In the genomic region with DNA sequence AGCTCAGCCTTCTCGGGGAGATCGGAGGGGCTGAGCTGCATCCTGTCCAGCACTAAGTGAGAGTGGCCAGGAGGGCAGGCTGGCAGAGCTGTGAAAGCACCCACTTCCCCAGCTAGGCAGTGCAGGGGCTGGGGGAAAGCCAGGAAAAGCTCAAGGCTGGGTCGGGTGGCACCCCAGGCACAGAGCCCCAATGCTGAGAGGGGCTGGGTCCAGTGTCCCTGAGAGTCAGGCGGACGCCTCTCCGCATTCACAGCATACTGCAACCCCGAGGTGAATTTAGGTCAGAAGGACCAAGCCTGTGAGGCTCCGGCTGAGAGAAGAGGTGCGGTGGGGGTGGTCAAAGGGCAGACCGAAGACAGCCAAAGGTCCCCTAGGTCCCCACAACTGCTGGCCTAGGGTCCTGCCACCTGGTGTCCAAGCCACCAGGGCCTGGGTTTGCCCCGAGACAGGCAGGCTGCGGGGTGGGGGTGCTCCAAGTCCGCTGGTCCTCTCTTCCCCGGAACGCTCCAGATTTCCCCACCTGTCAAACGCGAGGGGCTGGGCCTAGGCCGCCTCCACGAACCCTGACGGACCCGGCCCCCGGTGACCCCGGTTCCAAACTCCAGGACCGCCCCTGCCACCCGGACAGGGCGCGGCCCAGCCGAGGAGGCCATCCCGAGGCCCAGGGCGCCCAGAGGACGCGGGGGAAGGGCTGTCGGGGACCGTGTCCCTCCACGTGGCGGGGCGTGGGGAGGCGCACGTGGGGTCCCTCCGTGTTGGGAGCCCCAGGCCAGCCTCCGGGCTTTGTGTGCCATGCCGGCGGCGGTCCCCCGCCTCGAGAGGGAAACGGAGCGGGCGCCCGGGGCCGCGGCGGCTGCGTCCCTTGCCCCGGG, we compare ENCODE assay signal across 8 cellular contexts. TPM values are rescaled to one million over a fixed set of nuclear protein-coding genes. Genes with fewer than 3 reads are reported as not detected.
DNase-seq lines count a peak whose midpoint lies in the region; ATAC-seq and TF ChIP-seq lines count a peak whose summit lies in the region.

No MANE protein-coding gene starts in this region.

- peak overlapping the region; percentile 67 for H3K4me3 ChIP-seq in BJ (ENCODE audit: low read depth, low read length)
- H3K4me3 ChIP-seq in dorsolateral prefrontal cortex = peak overlapping the region; percentile 71 to 100 (median 96)
- H3K4me3 ChIP-seq in mesodermal cell (ENCODE audit: extremely low read depth, insufficient read depth, low read length, poor library complexity, severe bottlenecking) = peak overlapping the region; percentile 87
- peak overlapping the region; percentile 82 for H3K4me3 ChIP-seq in thoracic aorta

- no peaks in the 10 kb centered on the region for H3K9me3 ChIP-seq in T-helper 17 cell (ENCODE audit: control insufficient read depth, low read length, poor library complexity, severe bottlenecking)
- H3K9me3 ChIP-seq in mesodermal cell (ENCODE audit: control insufficient read depth, low read length) = no peaks in the 10 kb centered on the region
- H3K9me3 ChIP-seq in thoracic aorta = no peaks in the 10 kb centered on the region

- H3K27ac ChIP-seq in dorsolateral prefrontal cortex (peak overlapping the region in 58 of 59 donors; percentile 21 to 96 (median 87)), mesodermal cell (ENCODE audit: low read depth, low read length, severe bottlenecking) (peak overlapping the region; percentile 10), thoracic aorta (peak overlapping the region; percentile 52 to 53)

- ATAC-seq in GM19035 (IDR thresholded peaks at IDR 0.05; ENCODE audit: unreplicated experiment) (peak; percentile 25), HG03175 (IDR thresholded peaks at IDR 0.05; ENCODE audit: unreplicated experiment) (peak; percentile 9), T-helper 17 cell (peak; percentile 31), thoracic aorta (ENCODE audit: insufficient number of reproducible peaks, low FRiP score, low read depth) (peak; percentile 32)

- H3K4me1 ChIP-seq in mesodermal cell (ENCODE audit: control insufficient read depth, insufficient read depth, low read length, poor library complexity, severe bottlenecking) (peaks cover 4% of the 10 kb centered on the region), thoracic aorta (ENCODE audit: control insufficient read depth in 1 of 2, low read depth in 2 of 2) (peaks cover 17 to 26% of the 10 kb centered on the region in 2 donors)

- DNase-seq in BJ (ENCODE audit: low read depth) (no peak), T-helper 17 cell (peak in 2 of 3 donors; percentile 18 to 27), dorsolateral prefrontal cortex (peak in 3 of 10 donors; percentile 25 to 55 (median 43)), thoracic aorta (ENCODE audit: low spot score) (no peak), NCI-H1930 (lab: John Stamatoyannopoulos, UW) (no peak)

- H3K27me3 ChIP-seq in BJ (ENCODE audit: control insufficient read depth, insufficient read depth, low read length) (no peaks in the 10 kb centered on the region), dorsolateral prefrontal cortex (no peaks in the 10 kb centered on the region), thoracic aorta (replicated peaks; ENCODE audit: insufficient read depth) (no peaks in the 10 kb centered on the region)

- H3K36me3 Mint-ChIP-seq in T-helper 17 cell (ENCODE audit: low read depth) = no peaks in the 10 kb centered on the region

- POLR2A ChIA-PET in BJ (lab: Charles Lee) = interaction anchor here (0.5 to 0.6 kb wide), 2 partner anchors 106 to 302 kb away, joined by 9 read pairs; no protein-coding TSS in a partner anchor

- CTCF ChIA-PET in BJ (lab: Yijun Ruan, JAX) = no interaction called here

- 1% methylated on average over 45 to 49 of the region's 55 CpGs for WGBS in mesodermal cell (ENCODE audit: insufficient coverage in 2 of 2), 2 experiments

- TF ChIP-seq CTCF in BJ (IDR thresholded peaks at IDR 0.05; ENCODE audit: insufficient read depth, low read depth, low read length) (no peak), dorsolateral prefrontal cortex (IDR thresholded peaks at IDR 0.05 in 54 of 56, conservative IDR thresholded peaks at IDR 0.05 in 2 of 56; ENCODE audit: low read depth in 1 of 56, partially characterized antibody in 56 of 56) (peak in 2 of 56 donors; percentile 5 to 10), thoracic aorta (IDR thresholded peaks at IDR 0.05) (no peak)

- H3K27me3 Mint-ChIP-seq in T-helper 17 cell = no peaks in the 10 kb centered on the region

- peak overlapping the region; percentile 93 for H3K4me3 Mint-ChIP-seq in T-helper 17 cell

- H3K4me1 Mint-ChIP-seq in T-helper 17 cell = peaks cover 21% of the 10 kb centered on the region

- intact Hi-C loops in dorsolateral prefrontal cortex (cut with DNase I) = loop anchor here (2.0 to 5.0 kb wide), 3 partner anchors 36 to 105 kb away; partner anchors contain the start of genes ANAPC5 (in 1 of the 2) and RNF34 (in 1 of the 2)

- H3K27ac Mint-ChIP-seq in T-helper 17 cell = peak overlapping the region; percentile 83

- peaks cover 5% of the 10 kb centered on the region; the same call in 1 of the 2 replicates for H3K36me3 ChIP-seq in BJ (ENCODE audit: control insufficient read depth, insufficient read depth, low read length)
- peaks cover 16% of the 10 kb centered on the region for H3K36me3 ChIP-seq in mesodermal cell (ENCODE audit: control insufficient read depth, insufficient read depth, low read length)
- H3K36me3 ChIP-seq in thoracic aorta = no peaks in the 10 kb centered on the region

RNA-seq across cellular contexts. Expression of gene CAMKK2, which starts 0.5 kb away (rescaled TPM):
- polyA plus RNA-seq in BJ (2011; rRNA removed) = 27.0 and 35.8 TPM in 2 replicates
- polyA minus RNA-seq in BJ (2011; rRNA and poly(A)+ RNA removed) = 18.7 and 24.1 TPM in 2 replicates
- total RNA-seq in T-helper 17 cell (10 to 100 TPM; 12.5 to 15.8 TPM), dorsolateral prefrontal cortex (100 to 1,000 TPM in 117 of 120 experiments, 10 to 100 TPM in 3; 52.8 to 279 (median 164) TPM), thoracic aorta (10 to 100 TPM; 41.8 to 49.9 TPM)
- 18.8 TPM for polyA plus RNA-seq in mesodermal cell (2013, experiment 1 of 2)
- polyA plus RNA-seq in mesodermal cell (2013, experiment 2 of 2) = 16.5 TPM

RNA-seq across cellular contexts. Expression of gene ANAPC5, which starts 56.2 kb away (rescaled TPM):
- 159 and 194 TPM in 2 replicates for polyA plus RNA-seq in BJ (2011; rRNA removed)
- 85.2 and 127 TPM in 2 replicates for polyA minus RNA-seq in BJ (2011; rRNA and poly(A)+ RNA removed)
- total RNA-seq in T-helper 17 cell (100 to 1,000 TPM; 107 to 130 TPM), dorsolateral prefrontal cortex (100 to 1,000 TPM; 108 to 272 (median 159) TPM), thoracic aorta (100 to 1,000 TPM; 113 to 174 TPM)
- 94.1 TPM for polyA plus RNA-seq in mesodermal cell (2013, experiment 1 of 2)
- polyA plus RNA-seq in mesodermal cell (2013, experiment 2 of 2) = 89.3 TPM

Comparison
In these comparisons a context has a peak if more than half of its experiments do, and no peak if none do; other contexts are left out.
1. DNase-seq: peak in T-helper 17 cell (2 of 3); none in BJ (single experiment), thoracic aorta (single experiment) and NCI-H1930 (0 of 2).
2. H3K27ac ChIP-seq: peak in every context shown above with its lines; median percentile 87 in dorsolateral prefrontal cortex; 52 in thoracic aorta; 10 in mesodermal cell.
3. Peak in every context shown above with its lines, with median percentiles within 50 percentile points of each other: H3K4me3 ChIP-seq and ATAC-seq.